ENCODE assay signal across 1 cellular context in the genomic region with DNA sequence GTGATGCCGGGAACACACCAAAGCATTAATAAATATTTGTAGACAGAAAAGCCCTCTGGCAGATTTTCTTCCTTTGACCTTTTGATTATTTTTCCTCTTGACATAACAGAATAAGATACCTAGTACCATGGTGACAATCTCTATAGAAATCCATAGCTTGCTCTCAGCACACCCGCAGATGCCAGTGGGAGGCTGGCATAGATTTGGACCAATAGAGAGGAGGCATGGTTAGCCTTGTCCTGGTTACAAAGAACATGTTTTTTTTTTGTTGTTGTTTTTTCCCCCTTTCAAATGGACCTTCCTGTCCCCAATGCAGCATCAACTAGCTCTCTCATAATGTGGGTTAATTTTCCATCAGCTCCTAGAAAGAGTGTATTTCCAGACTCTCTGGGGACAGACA.
TF ChIP-seq lines count a peak whose summit lies in the region.

No MANE protein-coding gene starts in this region.

TF ChIP-seq in H1, 55 proteins besides CTCF, POLR2A, EP300 and RAD21 (continued from another document):
- no peak for TF ChIP-seq MAX (IDR thresholded peaks at IDR 0.05)
- no peak for TF ChIP-seq CBX5 (IDR thresholded peaks at IDR 0.05; ENCODE audit: low read depth, low read length)
- no peak for TF ChIP-seq ZNF274 (IDR thresholded peaks at IDR 0.05; ENCODE audit: borderline replicate concordance, extremely low read depth, low read length)
- TF ChIP-seq, protein P1, sequence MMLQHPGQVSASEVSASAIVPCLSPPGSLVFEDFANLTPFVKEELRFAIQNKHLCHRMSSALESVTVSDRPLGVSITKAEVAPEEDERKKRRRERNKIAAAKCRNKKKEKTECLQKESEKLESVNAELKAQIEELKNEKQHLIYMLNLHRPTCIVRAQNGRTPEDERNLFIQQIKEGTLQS (IDR thresholded peaks at IDR 0.05; ENCODE audit: insufficient read depth, low read depth, low read length): no peak
- no peak for TF ChIP-seq YY1 (IDR thresholded peaks at IDR 0.05; ENCODE audit: low read depth, low read length)
- no peak for TF ChIP-seq MAFK (IDR thresholded peaks at IDR 0.05; ENCODE audit: low read depth, low read length)
- TF ChIP-seq SP2 (IDR thresholded peaks at IDR 0.05; ENCODE audit: low read length): no peak
- TF ChIP-seq HDAC2 (IDR thresholded peaks at IDR 0.05; ENCODE audit: borderline replicate concordance in 1 of 2, low read depth in 2 of 2, low read length in 2 of 2): no peak
- TF ChIP-seq TAF1 (IDR thresholded peaks at IDR 0.05; ENCODE audit: low read depth, low read length): no peak
- TF ChIP-seq BACH1 (IDR thresholded peaks at IDR 0.05; ENCODE audit: low read length): no peak
- TF ChIP-seq SAP30 (IDR thresholded peaks at IDR 0.05; ENCODE audit: insufficient read depth, insufficient replicate concordance, low read length): no peak
- TF ChIP-seq RBBP5 (IDR thresholded peaks at IDR 0.05; ENCODE audit: borderline replicate concordance, low read depth, low read length): no peak
- TF ChIP-seq PHF8 (conservative IDR thresholded peaks at IDR 0.05; ENCODE audit: low read depth, low read length): no peak
- TF ChIP-seq KDM1A (IDR thresholded peaks at IDR 0.05; ENCODE audit: borderline replicate concordance, low read length): no peak
- no peak for TF ChIP-seq TBP (IDR thresholded peaks at IDR 0.05; ENCODE audit: low read depth, low read length)
- TF ChIP-seq, protein P2, sequence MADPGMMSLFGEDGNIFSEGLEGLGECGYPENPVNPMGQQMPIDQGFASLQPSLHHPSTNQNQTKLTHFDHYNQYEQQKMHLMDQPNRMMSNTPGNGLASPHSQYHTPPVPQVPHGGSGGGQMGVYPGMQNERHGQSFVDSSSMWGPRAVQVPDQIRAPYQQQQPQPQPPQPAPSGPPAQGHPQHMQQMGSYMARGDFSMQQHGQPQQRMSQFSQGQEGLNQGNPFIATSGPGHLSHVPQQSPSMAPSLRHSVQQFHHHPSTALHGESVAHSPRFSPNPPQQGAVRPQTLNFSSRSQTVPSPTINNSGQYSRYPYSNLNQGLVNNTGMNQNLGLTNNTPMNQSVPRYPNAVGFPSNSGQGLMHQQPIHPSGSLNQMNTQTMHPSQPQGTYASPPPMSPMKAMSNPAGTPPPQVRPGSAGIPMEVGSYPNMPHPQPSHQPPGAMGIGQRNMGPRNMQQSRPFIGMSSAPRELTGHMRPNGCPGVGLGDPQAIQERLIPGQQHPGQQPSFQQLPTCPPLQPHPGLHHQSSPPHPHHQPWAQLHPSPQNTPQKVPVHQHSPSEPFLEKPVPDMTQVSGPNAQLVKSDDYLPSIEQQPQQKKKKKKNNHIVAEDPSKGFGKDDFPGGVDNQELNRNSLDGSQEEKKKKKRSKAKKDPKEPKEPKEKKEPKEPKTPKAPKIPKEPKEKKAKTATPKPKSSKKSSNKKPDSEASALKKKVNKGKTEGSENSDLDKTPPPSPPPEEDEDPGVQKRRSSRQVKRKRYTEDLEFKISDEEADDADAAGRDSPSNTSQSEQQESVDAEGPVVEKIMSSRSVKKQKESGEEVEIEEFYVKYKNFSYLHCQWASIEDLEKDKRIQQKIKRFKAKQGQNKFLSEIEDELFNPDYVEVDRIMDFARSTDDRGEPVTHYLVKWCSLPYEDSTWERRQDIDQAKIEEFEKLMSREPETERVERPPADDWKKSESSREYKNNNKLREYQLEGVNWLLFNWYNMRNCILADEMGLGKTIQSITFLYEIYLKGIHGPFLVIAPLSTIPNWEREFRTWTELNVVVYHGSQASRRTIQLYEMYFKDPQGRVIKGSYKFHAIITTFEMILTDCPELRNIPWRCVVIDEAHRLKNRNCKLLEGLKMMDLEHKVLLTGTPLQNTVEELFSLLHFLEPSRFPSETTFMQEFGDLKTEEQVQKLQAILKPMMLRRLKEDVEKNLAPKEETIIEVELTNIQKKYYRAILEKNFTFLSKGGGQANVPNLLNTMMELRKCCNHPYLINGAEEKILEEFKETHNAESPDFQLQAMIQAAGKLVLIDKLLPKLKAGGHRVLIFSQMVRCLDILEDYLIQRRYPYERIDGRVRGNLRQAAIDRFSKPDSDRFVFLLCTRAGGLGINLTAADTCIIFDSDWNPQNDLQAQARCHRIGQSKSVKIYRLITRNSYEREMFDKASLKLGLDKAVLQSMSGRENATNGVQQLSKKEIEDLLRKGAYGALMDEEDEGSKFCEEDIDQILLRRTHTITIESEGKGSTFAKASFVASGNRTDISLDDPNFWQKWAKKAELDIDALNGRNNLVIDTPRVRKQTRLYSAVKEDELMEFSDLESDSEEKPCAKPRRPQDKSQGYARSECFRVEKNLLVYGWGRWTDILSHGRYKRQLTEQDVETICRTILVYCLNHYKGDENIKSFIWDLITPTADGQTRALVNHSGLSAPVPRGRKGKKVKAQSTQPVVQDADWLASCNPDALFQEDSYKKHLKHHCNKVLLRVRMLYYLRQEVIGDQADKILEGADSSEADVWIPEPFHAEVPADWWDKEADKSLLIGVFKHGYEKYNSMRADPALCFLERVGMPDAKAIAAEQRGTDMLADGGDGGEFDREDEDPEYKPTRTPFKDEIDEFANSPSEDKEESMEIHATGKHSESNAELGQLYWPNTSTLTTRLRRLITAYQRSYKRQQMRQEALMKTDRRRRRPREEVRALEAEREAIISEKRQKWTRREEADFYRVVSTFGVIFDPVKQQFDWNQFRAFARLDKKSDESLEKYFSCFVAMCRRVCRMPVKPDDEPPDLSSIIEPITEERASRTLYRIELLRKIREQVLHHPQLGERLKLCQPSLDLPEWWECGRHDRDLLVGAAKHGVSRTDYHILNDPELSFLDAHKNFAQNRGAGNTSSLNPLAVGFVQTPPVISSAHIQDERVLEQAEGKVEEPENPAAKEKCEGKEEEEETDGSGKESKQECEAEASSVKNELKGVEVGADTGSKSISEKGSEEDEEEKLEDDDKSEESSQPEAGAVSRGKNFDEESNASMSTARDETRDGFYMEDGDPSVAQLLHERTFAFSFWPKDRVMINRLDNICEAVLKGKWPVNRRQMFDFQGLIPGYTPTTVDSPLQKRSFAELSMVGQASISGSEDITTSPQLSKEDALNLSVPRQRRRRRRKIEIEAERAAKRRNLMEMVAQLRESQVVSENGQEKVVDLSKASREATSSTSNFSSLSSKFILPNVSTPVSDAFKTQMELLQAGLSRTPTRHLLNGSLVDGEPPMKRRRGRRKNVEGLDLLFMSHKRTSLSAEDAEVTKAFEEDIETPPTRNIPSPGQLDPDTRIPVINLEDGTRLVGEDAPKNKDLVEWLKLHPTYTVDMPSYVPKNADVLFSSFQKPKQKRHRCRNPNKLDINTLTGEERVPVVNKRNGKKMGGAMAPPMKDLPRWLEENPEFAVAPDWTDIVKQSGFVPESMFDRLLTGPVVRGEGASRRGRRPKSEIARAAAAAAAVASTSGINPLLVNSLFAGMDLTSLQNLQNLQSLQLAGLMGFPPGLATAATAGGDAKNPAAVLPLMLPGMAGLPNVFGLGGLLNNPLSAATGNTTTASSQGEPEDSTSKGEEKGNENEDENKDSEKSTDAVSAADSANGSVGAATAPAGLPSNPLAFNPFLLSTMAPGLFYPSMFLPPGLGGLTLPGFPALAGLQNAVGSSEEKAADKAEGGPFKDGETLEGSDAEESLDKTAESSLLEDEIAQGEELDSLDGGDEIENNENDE (IDR thresholded peaks at IDR 0.05; ENCODE audit: insufficient replicate concordance, low read length): no peak
- TF ChIP-seq ASH2L (IDR thresholded peaks at IDR 0.05; ENCODE audit: low read length): no peak
